ENCODE assay signal across 26 cellular contexts in the genomic region with DNA sequence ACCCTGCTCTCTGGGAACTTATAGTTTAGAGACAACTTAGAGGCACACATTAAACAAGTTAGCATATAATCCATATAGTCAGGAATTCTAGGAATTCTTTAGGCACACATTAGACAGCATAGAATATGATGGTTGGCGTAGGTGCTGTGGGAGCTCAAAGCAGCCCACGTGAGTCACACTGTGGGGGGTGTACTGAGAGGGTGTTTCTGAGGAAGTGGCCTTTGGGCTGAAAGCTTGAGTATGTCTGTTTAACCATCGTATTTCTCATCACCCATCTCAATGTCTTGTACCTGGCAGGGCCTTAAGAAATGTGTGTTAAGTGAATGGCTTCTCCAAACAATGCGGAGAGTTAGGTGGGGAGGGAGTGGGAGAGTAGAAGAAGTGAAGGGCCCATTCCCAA.
DNase-seq lines count a peak whose midpoint lies in the region; ATAC-seq and TF ChIP-seq lines count a peak whose summit lies in the region.
"Had no signal": no experiment of that assay in that cellular context is flagged by ENCODE, and none has a peak within 500 bp of the region (broad histone marks: within the 10 kb centered on the region; RNA-seq: fewer than 3 reads in every experiment).

No MANE protein-coding gene starts in this region.

- no peak overlapping the region for H2AFZ ChIP-seq in osteoblast (ENCODE audit: low read length)

- H3K27ac Mint-ChIP-seq in WTC11: peak overlapping the region; percentile 63; the same call in 1 of the 2 replicates
- H3K27ac Mint-ChIP-seq: activated B cell treated with CpG ODN at 0.5 μM for 24 hours; activated T-helper 17 cell treated with anti-CD3 and anti-CD28 coated beads, Interleukin-2, amount 50 U/mL, for 72 hours; CD8-positive, alpha-beta memory T cell; naive thymus-derived CD4-positive, alpha-beta T cell had no signal

- H4K20me1 ChIP-seq in osteoblast (ENCODE audit: insufficient read depth, low read length): no peaks in the 10 kb centered on the region

- POLR2A ChIA-PET in A673 (lab: Charles Lee; ENCODE audit: low non-redundant PET): no interaction called here
- POLR2A ChIA-PET in WTC11 (lab: Charles Lee): no interaction called here

- H3K9me3 Mint-ChIP-seq in WTC11: no peaks in the 10 kb centered on the region
- H3K9me3 Mint-ChIP-seq: activated B cell treated with CpG ODN at 0.5 μM for 24 hours; activated T-helper 17 cell treated with anti-CD3 and anti-CD28 coated beads, Interleukin-2, amount 50 U/mL, for 72 hours; CD8-positive, alpha-beta memory T cell; naive thymus-derived CD4-positive, alpha-beta T cell had no signal

- H3K9me3 ChIP-seq in A673 (ENCODE audit: low read depth, low read length, poor library complexity, severe bottlenecking) (no peaks in the 10 kb centered on the region), osteoblast (ENCODE audit: low read depth, low read length) (no peaks in the 10 kb centered on the region)
- no peaks in the 10 kb centered on the region for H3K9me3 ChIP-seq in effector memory CD4-positive, alpha-beta T cell (ENCODE audit: control insufficient read depth, low read length)
- H3K9me3 ChIP-seq: HAP-1, lower lobe of right lung, stomach, thyroid gland, vagina had no signal

- BruUV-seq in A673 (replicated peaks; lab: Mats Ljungman, UMichigan): no TSS peak

- CTCF ChIA-PET in A673 (lab: Charles Lee) (no interaction called here), WTC11 (lab: Charles Lee) (no interaction called here)

- TF ChIP-seq CTCF in A673 (conservative IDR thresholded peaks at IDR 0.05; ENCODE audit: low read depth, low read length): no peak
- TF ChIP-seq CTCF in WTC11 (IDR thresholded peaks at IDR 0.05): no peak
- no peak for TF ChIP-seq CTCF in osteoblast (IDR thresholded peaks at IDR 0.05; ENCODE audit: extremely low read depth, low read depth, low read length)

- no peaks in the 10 kb centered on the region for H3K36me3 ChIP-seq in A673 (ENCODE audit: insufficient read depth, low read length, poor library complexity, severe bottlenecking)
- no peaks in the 10 kb centered on the region for H3K36me3 ChIP-seq in osteoblast (ENCODE audit: insufficient read depth, low read length)
- H3K36me3 ChIP-seq in effector memory CD4-positive, alpha-beta T cell (ENCODE audit: control insufficient read depth, insufficient read depth, low read length): no peaks in the 10 kb centered on the region
- H3K36me3 ChIP-seq: HAP-1, lower lobe of right lung, stomach, thyroid gland, vagina had no signal

- peak overlapping the region; percentile 77 for H3K27ac ChIP-seq in A673 (ENCODE audit: low read depth, low read length, poor library complexity, severe bottlenecking)
- H3K27ac ChIP-seq in osteoblast (ENCODE audit: low read depth, low read length): peak overlapping the region; percentile 55
- H3K27ac ChIP-seq in effector memory CD4-positive, alpha-beta T cell (ENCODE audit: insufficient read depth, low read length, poor library complexity, severe bottlenecking): no peak overlapping the region
- H3K27ac ChIP-seq: lower lobe of right lung, stomach, thyroid gland had no signal

- H3K27me3 ChIP-seq in A673 (replicated peaks; ENCODE audit: insufficient read depth, low read depth, low read length, poor library complexity): no peaks in the 10 kb centered on the region
- H3K27me3 ChIP-seq in osteoblast (ENCODE audit: insufficient read depth, low read length): no peaks in the 10 kb centered on the region
- H3K27me3 ChIP-seq in effector memory CD4-positive, alpha-beta T cell (replicated peaks; ENCODE audit: control insufficient read depth, insufficient read depth, low read length, poor library complexity, severe bottlenecking): no peaks in the 10 kb centered on the region
- H3K27me3 ChIP-seq: stomach, thyroid gland, vagina had no signal

- H3K4me3 Mint-ChIP-seq in WTC11: no peak overlapping the region
- H3K4me3 Mint-ChIP-seq: activated B cell treated with CpG ODN at 0.5 μM for 24 hours; activated T-helper 17 cell treated with anti-CD3 and anti-CD28 coated beads, Interleukin-2, amount 50 U/mL, for 72 hours; CD8-positive, alpha-beta memory T cell; naive thymus-derived CD4-positive, alpha-beta T cell had no signal

- H3K4me1 Mint-ChIP-seq in WTC11: peaks cover 22% of the 10 kb centered on the region
- H3K4me1 Mint-ChIP-seq: activated B cell treated with CpG ODN at 0.5 μM for 24 hours; activated T-helper 17 cell treated with anti-CD3 and anti-CD28 coated beads, Interleukin-2, amount 50 U/mL, for 72 hours; CD8-positive, alpha-beta memory T cell; naive thymus-derived CD4-positive, alpha-beta T cell had no signal

- no peak overlapping the region for H3K4me3 ChIP-seq in A673 (ENCODE audit: low read depth, low read length, poor library complexity, severe bottlenecking)
- H3K4me3 ChIP-seq in osteoblast (ENCODE audit: insufficient read depth, low read length): no peak overlapping the region
- H3K4me3 ChIP-seq in effector memory CD4-positive, alpha-beta T cell (ENCODE audit: insufficient read depth, low read depth, low read length, poor library complexity, severe bottlenecking): no peak overlapping the region
- H3K4me3 ChIP-seq: HAP-1, lower lobe of right lung, stomach, thyroid gland, vagina had no signal

- H3K79me2 ChIP-seq in osteoblast (ENCODE audit: insufficient read depth, low read length): no peaks in the 10 kb centered on the region

- no peaks in the 10 kb centered on the region for H3K36me3 Mint-ChIP-seq in WTC11
- H3K36me3 Mint-ChIP-seq: CD8-positive, alpha-beta memory T cell; naive thymus-derived CD4-positive, alpha-beta T cell had no signal

- DNase-seq in A673 (ENCODE audit: low spot score) (no peak), ELR (ENCODE audit: low read depth) (peak; percentile 46), WTC11 (ENCODE audit: low spot score) (no peak), osteoblast (ENCODE audit: insufficient read length, low spot score, missing footprints) (no peak)
- DNase-seq in effector memory CD4-positive, alpha-beta T cell: no peak
- DNase-seq: activated B cell treated with CpG ODN at 0.5 μM for 24 hours; activated CD4-positive, alpha-beta T cell treated with anti-CD3 and anti-CD28 coated beads, Interleukin-2, amount 50 U/mL, for 48 hours; activated CD8-positive, alpha-beta memory T cell treated with anti-CD3 and anti-CD28 coated beads, Interleukin-2, amount 50 U/mL, for 4 hours; activated naive CD4-positive, alpha-beta T cell treated with anti-CD3 and anti-CD28 coated beads, Interleukin-2, amount 50 U/mL, for 16 hours; anterior cingulate cortex; CD8-positive, alpha-beta memory T cell; hypothalamus; Kasumi-1; lower lobe of right lung; naive thymus-derived CD4-positive, alpha-beta T cell; NCI-H1694; NCI-H510A; stomach; T1000; thyroid gland had no signal

- H3K4me2 ChIP-seq in osteoblast (ENCODE audit: insufficient read depth, low read length): no peak overlapping the region

- H3K4me1 ChIP-seq in A673 (ENCODE audit: insufficient read depth, low read length, poor library complexity, severe bottlenecking) (peaks cover 23% of the 10 kb centered on the region), osteoblast (ENCODE audit: insufficient read depth, low read length) (peaks cover 35% of the 10 kb centered on the region)
- H3K4me1 ChIP-seq in effector memory CD4-positive, alpha-beta T cell (ENCODE audit: control insufficient read depth, insufficient read depth, low read length, poor library complexity, severe bottlenecking): no peaks in the 10 kb centered on the region
- H3K4me1 ChIP-seq: HAP-1, lower lobe of right lung, stomach had no signal

- H3K27me3 Mint-ChIP-seq in WTC11 (ENCODE audit: low read depth): no peaks in the 10 kb centered on the region

- ATAC-seq in WTC11 (no peak), HG03196 (IDR thresholded peaks at IDR 0.05; ENCODE audit: unreplicated experiment) (no peak), GM21367 (IDR thresholded peaks at IDR 0.05; ENCODE audit: unreplicated experiment) (no peak)
- ATAC-seq: activated T-helper 17 cell treated with anti-CD3 and anti-CD28 coated beads, Interleukin-2, amount 50 U/mL, for 72 hours; HepG2; lower lobe of right lung; naive thymus-derived CD4-positive, alpha-beta T cell had no signal

- intact Hi-C loops in A673 (cut with micrococcal nuclease; ENCODE audit: unreplicated experiment): no loop called here

TF ChIP-seq in WTC11, 78 proteins besides CTCF, POLR2A, EP300 and RAD21 (continues in another document):
- no peak for TF ChIP-seq NFE2L1 (CRISPR knock-in tag; IDR thresholded peaks at IDR 0.05)
- TF ChIP-seq, protein P1, sequence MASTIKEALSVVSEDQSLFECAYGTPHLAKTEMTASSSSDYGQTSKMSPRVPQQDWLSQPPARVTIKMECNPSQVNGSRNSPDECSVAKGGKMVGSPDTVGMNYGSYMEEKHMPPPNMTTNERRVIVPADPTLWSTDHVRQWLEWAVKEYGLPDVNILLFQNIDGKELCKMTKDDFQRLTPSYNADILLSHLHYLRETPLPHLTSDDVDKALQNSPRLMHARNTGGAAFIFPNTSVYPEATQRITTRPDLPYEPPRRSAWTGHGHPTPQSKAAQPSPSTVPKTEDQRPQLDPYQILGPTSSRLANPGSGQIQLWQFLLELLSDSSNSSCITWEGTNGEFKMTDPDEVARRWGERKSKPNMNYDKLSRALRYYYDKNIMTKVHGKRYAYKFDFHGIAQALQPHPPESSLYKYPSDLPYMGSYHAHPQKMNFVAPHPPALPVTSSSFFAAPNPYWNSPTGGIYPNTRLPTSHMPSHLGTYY (CRISPR knock-in tag; IDR thresholded peaks at IDR 0.05): no peak
- TF ChIP-seq, protein P2, sequence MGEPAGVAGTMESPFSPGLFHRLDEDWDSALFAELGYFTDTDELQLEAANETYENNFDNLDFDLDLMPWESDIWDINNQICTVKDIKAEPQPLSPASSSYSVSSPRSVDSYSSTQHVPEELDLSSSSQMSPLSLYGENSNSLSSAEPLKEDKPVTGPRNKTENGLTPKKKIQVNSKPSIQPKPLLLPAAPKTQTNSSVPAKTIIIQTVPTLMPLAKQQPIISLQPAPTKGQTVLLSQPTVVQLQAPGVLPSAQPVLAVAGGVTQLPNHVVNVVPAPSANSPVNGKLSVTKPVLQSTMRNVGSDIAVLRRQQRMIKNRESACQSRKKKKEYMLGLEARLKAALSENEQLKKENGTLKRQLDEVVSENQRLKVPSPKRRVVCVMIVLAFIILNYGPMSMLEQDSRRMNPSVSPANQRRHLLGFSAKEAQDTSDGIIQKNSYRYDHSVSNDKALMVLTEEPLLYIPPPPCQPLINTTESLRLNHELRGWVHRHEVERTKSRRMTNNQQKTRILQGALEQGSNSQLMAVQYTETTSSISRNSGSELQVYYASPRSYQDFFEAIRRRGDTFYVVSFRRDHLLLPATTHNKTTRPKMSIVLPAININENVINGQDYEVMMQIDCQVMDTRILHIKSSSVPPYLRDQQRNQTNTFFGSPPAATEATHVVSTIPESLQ (CRISPR knock-in tag; IDR thresholded peaks at IDR 0.05): no peak
- TF ChIP-seq TP53 (CRISPR knock-in tag; IDR thresholded peaks at IDR 0.05): no peak
- TF ChIP-seq TEAD4 (CRISPR knock-in tag; IDR thresholded peaks at IDR 0.05): no peak
